In genomic region chr13:98508280-98509074, GRCh38 we compare ENCODE assay signal across 9 cellular contexts.
DNase-seq lines count a peak whose midpoint lies in the region; ATAC-seq and TF ChIP-seq lines count a peak whose summit lies in the region.
"Had no signal": no experiment of that assay in that cellular context is flagged by ENCODE, and none has a peak within 500 bp of the region (broad histone marks: within the 10 kb centered on the region; RNA-seq: fewer than 3 reads in every experiment).

No MANE protein-coding gene starts in this region.

- DNase-seq in AG04449 (ENCODE audit: low read depth, low spot score), result peak; percentile 50
- peak; percentile 64 for DNase-seq in brain microvascular endothelial cell
- DNase-seq in lung microvascular endothelial cell (ENCODE audit: low read depth in 2 of 2), result peak; percentile 37 to 74
- no peak for DNase-seq in NCI-H69 (lab: John Stamatoyannopoulos, UW)
- no peak for DNase-seq in hypothalamus (lab: John Stamatoyannopoulos, UW)
- DNase-seq: GDM1 had no signal

- H3K9ac ChIP-seq in HUES48 (ENCODE audit: low read depth, low read length), result no peak overlapping the region

- peaks cover 45% of the 10 kb centered on the region for H3K4me1 ChIP-seq in HUES48 (ENCODE audit: control insufficient read depth, insufficient read depth, low read length)

- TF ChIP-seq CTCF in AG04449 (IDR thresholded peaks at IDR 0.05; ENCODE audit: insufficient read depth, low read length, missing control alignments) (no peak), brain microvascular endothelial cell (IDR thresholded peaks at IDR 0.05; ENCODE audit: low read depth, low read length, missing control alignments) (no peak)

- POLR2A ChIA-PET in AG04449 (lab: Yijun Ruan, JAX), result interaction anchor here (0.7 to 1.7 kb wide), 3 partner anchors 24 to 63 kb away, joined by 3 to 8 read pairs (median 3); no protein-coding TSS in a partner anchor

- ATAC-seq in HG03469 (IDR thresholded peaks at IDR 0.05; ENCODE audit: unreplicated experiment), result no peak
- ATAC-seq in GM18502 (IDR thresholded peaks at IDR 0.05; ENCODE audit: poor library complexity, unreplicated experiment), result no peak

- H3K36me3 ChIP-seq in HUES48 (ENCODE audit: control insufficient read depth, insufficient read depth, low read length), result peaks cover 15% of the 10 kb centered on the region
- H3K36me3 ChIP-seq in brain microvascular endothelial cell (replicated peaks), result no peaks in the 10 kb centered on the region

- H3K4me3 ChIP-seq in AG04449 (ENCODE audit: low read depth, low read length) (no peak overlapping the region), HUES48 (ENCODE audit: low read depth, low read length) (no peak overlapping the region), brain microvascular endothelial cell (ENCODE audit: low read depth, low read length) (no peak overlapping the region)

- no peaks in the 10 kb centered on the region for H3K9me3 ChIP-seq in HUES48 (ENCODE audit: control insufficient read depth, insufficient read depth, low read length)

- in situ Hi-C loops in brain microvascular endothelial cell (cut with HindIII; ENCODE audit: low pct_ligation_motif_present, low sequenced_read_pairs), result no loop called here

- H3K27me3 ChIP-seq in HUES48 (ENCODE audit: control insufficient read depth, insufficient read depth, low read length) (no peaks in the 10 kb centered on the region), brain microvascular endothelial cell (replicated peaks) (no peaks in the 10 kb centered on the region)

- peak overlapping the region; percentile 6 for H3K27ac ChIP-seq in HUES48 (ENCODE audit: low read depth, low read length)
- peak overlapping the region; percentile 83 for H3K27ac ChIP-seq in brain microvascular endothelial cell

- CTCF ChIA-PET in AG04449 (lab: Yijun Ruan, JAX), result interaction anchor here (0.8 to 3.2 kb wide), 6 partner anchors 8 to 334 kb away, joined by 3 to 7 read pairs (median 3); no protein-coding TSS in a partner anchor

Comparison
In these comparisons a context has a peak if more than half of its experiments do, and no peak if none do; other contexts are left out.
1. DNase-seq: peak in AG04449 (single experiment), brain microvascular endothelial cell (single experiment) and lung microvascular endothelial cell (2 of 2); none in NCI-H69 (single experiment) and hypothalamus (0 of 51).